Comparison of ENCODE assay signal across 7 cellular contexts in genomic region chr5:25423271-25423670, GRCh38.
"Had no signal": no experiment of that assay in that cellular context is flagged by ENCODE, and none has a peak within 500 bp of the region (broad histone marks: within the 10 kb centered on the region; RNA-seq: fewer than 3 reads in every experiment).

No MANE protein-coding gene starts in this region.

- DNase-seq: GDM1, GF-D8 had no signal

- ATAC-seq: GM12878 had no signal

- H3K4me3 ChIP-seq: GM12878 had no signal

- FAIRE-seq: GM12878, GM12891, GM12892, GM18507, GM19239 had no signal
